ENCODE assay signal across 1 cellular context in genomic region chr1:155019377-155020245, GRCh38.
TF ChIP-seq lines count a peak whose summit lies in the region.

No MANE protein-coding gene starts in this region.

TF ChIP-seq in IMR-90, 13 proteins besides CTCF, POLR2A, EP300 and RAD21:
- TF ChIP-seq BHLHE40 (IDR thresholded peaks at IDR 0.05; ENCODE audit: low read depth, low read length) (no peak), USF2 (IDR thresholded peaks at IDR 0.05; ENCODE audit: low read depth, low read length) (no peak), RFX5 (IDR thresholded peaks at IDR 0.05; ENCODE audit: low read depth, low read length) (no peak), SMC3 (IDR thresholded peaks at IDR 0.05; ENCODE audit: low read depth, low read length) (no peak), RCOR1 (IDR thresholded peaks at IDR 0.05; ENCODE audit: insufficient replicate concordance, low read length) (no peak), FOS (IDR thresholded peaks at IDR 0.05; ENCODE audit: low read depth, low read length) (no peak), NFE2L2 (IDR thresholded peaks at IDR 0.05; ENCODE audit: low read depth, low read length) (no peak), CHD1 (IDR thresholded peaks at IDR 0.05; ENCODE audit: low read depth, low read length) (no peak), MAFK (IDR thresholded peaks at IDR 0.05; ENCODE audit: low read depth, low read length) (no peak), ELK1 (IDR thresholded peaks at IDR 0.05; ENCODE audit: borderline replicate concordance, low read depth, low read length) (no peak), CEBPB (IDR thresholded peaks at IDR 0.05; ENCODE audit: low read depth, low read length) (no peak)
